13 cellular contexts compared by ENCODE assay signal in the genomic region with DNA sequence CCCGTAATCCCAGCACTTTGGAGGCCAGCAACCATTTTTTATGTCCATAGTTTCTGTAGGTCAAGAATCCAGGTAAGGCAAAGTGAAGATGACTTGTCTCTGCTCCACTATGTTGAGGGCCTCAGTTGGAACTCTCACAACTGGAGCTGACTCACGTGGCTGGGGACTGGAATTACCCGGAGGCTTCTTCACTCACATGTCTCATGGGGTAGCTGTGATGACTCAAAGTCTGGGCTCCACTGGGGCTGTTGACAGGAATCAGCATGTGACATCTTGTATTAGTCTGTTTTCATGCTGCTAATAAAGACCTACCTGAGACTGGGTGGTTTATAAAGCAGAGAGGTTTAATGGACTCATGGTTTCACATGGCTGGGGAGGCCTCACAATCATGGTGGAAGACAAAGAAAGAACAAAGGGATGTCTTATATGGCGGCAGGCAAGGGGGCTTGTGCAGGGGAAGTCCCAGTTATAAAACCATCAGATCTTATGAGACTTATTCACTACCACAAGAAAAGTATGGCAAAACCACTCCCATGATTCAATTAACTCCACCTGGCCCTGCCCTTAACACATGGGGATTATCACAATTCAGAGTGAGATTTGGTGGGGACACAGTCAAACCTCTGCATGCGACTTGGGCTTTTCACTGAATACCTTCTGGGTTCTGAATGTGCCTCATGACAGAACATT. TPM values are rescaled to one million over a fixed set of nuclear protein-coding genes. Genes with fewer than 3 reads are reported as not detected.
DNase-seq lines count a peak whose midpoint lies in the region; ATAC-seq, FAIRE-seq and TF ChIP-seq lines count a peak whose summit lies in the region.
"Had no signal": no experiment of that assay in that cellular context is flagged by ENCODE, and none has a peak within 500 bp of the region (broad histone marks: within the 10 kb centered on the region; RNA-seq: fewer than 3 reads in every experiment).

No MANE protein-coding gene starts in this region.

- CTCF ChIA-PET in HepG2 (lab: Yijun Ruan, JAX; ENCODE audit: low intra/inter-chr PET ratio, low total read pairs), result no interaction called here

- H4K20me1 ChIP-seq in HepG2 (ENCODE audit: insufficient read depth, low read length), result no peaks in the 10 kb centered on the region

- H3K36me3 ChIP-seq in ascending aorta (no peaks in the 10 kb centered on the region), HepG2 (replicated peaks in 1 of 2; ENCODE audit: control insufficient read depth in 1 of 2, insufficient read depth in 2 of 2, low read length in 2 of 2) (no peaks in the 10 kb centered on the region)
- H3K36me3 ChIP-seq: lower lobe of right lung, upper lobe of right lung had no signal

- peak; percentile 38 for ATAC-seq in GM18873 (IDR thresholded peaks at IDR 0.05; ENCODE audit: low FRiP score, unreplicated experiment)
- ATAC-seq in HG03520 (IDR thresholded peaks at IDR 0.05; ENCODE audit: unreplicated experiment), result peak; percentile 45
- no peak for ATAC-seq in HepG2
- ATAC-seq: effector memory CD8-positive, alpha-beta T cell; lower lobe of right lung; upper lobe of right lung had no signal

- H3K27me3 Mint-ChIP-seq in type B pancreatic cell, result no peaks in the 10 kb centered on the region

- H3K79me2 ChIP-seq in HepG2 (ENCODE audit: insufficient read depth, low read length), result no peaks in the 10 kb centered on the region

- H3K4me2 ChIP-seq in HepG2 (ENCODE audit: low read depth, low read length), result no peak overlapping the region

- no peak for TF ChIP-seq RAD21 in HepG2 (CRISPR knock-in tag; IDR thresholded peaks at IDR 0.05)

- H3K4me1 ChIP-seq in ascending aorta, result no peaks in the 10 kb centered on the region
- H3K4me1 ChIP-seq in HepG2 (ENCODE audit: insufficient read depth, low read length), result no peaks in the 10 kb centered on the region
- H3K4me1 ChIP-seq: lower lobe of right lung, upper lobe of right lung had no signal

- H3K4me1 Mint-ChIP-seq in type B pancreatic cell (ENCODE audit: unreplicated experiment), result no peaks in the 10 kb centered on the region

- DNase-seq in AG10803 (ENCODE audit: low read depth) (peak; percentile 22), fibroblast of pulmonary artery (ENCODE audit: low read depth) (peak; percentile 13), ascending aorta (ENCODE audit: low spot score in 2 of 2) (no peak), HepG2 (ENCODE audit: low spot score) (no peak), NCI-H2171 (lab: John Stamatoyannopoulos, UW) (no peak), type B pancreatic cell (ENCODE audit: extremely low spot score, unreplicated experiment) (no peak)
- DNase-seq: effector memory CD8-positive, alpha-beta T cell; KG1; lower lobe of right lung; small intestine; upper lobe of right lung had no signal

- H3K27ac ChIP-seq in ascending aorta (no peak overlapping the region), HepG2 (ENCODE audit: extremely low read length, insufficient read depth, low read length) (no peak overlapping the region)
- H3K27ac ChIP-seq: lower lobe of right lung, upper lobe of right lung had no signal

- no peaks in the 10 kb centered on the region for H3K27me3 ChIP-seq in ascending aorta
- H3K27me3 ChIP-seq in HepG2 (ENCODE audit: control insufficient read depth in 1 of 2, insufficient read depth in 2 of 2, low read length in 2 of 2), result no peaks in the 10 kb centered on the region
- H3K27me3 ChIP-seq: upper lobe of right lung had no signal

- no peaks in the 10 kb centered on the region for H3K36me3 Mint-ChIP-seq in type B pancreatic cell

- no peak for FAIRE-seq in HepG2 (lab: Jason Lieb, UNC)
- FAIRE-seq: small intestine had no signal

- no peaks in the 10 kb centered on the region for H3K9me3 ChIP-seq in ascending aorta
- H3K9me3 ChIP-seq in HepG2 (ENCODE audit: low read length), result no peaks in the 10 kb centered on the region
- H3K9me3 ChIP-seq: lower lobe of right lung, upper lobe of right lung had no signal

- H2AFZ ChIP-seq in HepG2 (ENCODE audit: low read length), result no peak overlapping the region

- in situ Hi-C loops in HepG2 (cut with HindIII; ENCODE audit: extremely low pct_ligation_motif_present, low pct_unique_long_range_greater_than_20kb), result no loop called here

- TF ChIP-seq POLR2A in HepG2 (IDR thresholded peaks at IDR 0.05; ENCODE audit: insufficient read depth in 1 of 2, low read depth in 2 of 2, low read length in 2 of 2), result no peak

- no TSS peak for BruUV-seq in HepG2 (replicated peaks; lab: Mats Ljungman, UMichigan)

- no peaks in the 10 kb centered on the region for H3K9me3 Mint-ChIP-seq in type B pancreatic cell
- H3K9me3 Mint-ChIP-seq: effector memory CD8-positive, alpha-beta T cell had no signal

- 66% methylated on average over 5 of the region's 5 CpGs for WGBS in HepG2 (ENCODE audit: low lambda C conversion rate)

- TF ChIP-seq EP300 in HepG2 (IDR thresholded peaks at IDR 0.05; ENCODE audit: low read depth in 2 of 2, low read length in 2 of 2), result no peak
- TF ChIP-seq EP300 in HepG2 (CRISPR knock-in tag; IDR thresholded peaks at IDR 0.05; ENCODE audit: borderline replicate concordance), result no peak

- intact Hi-C loops in ascending aorta (cut with DNase I) (no loop called here), HepG2 (cut with micrococcal nuclease; ENCODE audit: unreplicated experiment) (no loop called here)

- TF ChIP-seq CTCF in AG10803 (conservative IDR thresholded peaks at IDR 0.05; ENCODE audit: low read length), result no peak
- TF ChIP-seq CTCF in fibroblast of pulmonary artery (IDR thresholded peaks at IDR 0.05; ENCODE audit: low read length, missing control alignments), result no peak
- TF ChIP-seq CTCF in ascending aorta (IDR thresholded peaks at IDR 0.05), result no peak
- TF ChIP-seq CTCF in HepG2 (CRISPR knock-in tag; IDR thresholded peaks at IDR 0.05), result no peak
- TF ChIP-seq CTCF in type B pancreatic cell (conservative IDR thresholded peaks at IDR 0.05), result no peak

- no peak overlapping the region for H3K4me3 ChIP-seq in AG10803 (ENCODE audit: low read length)
- H3K4me3 ChIP-seq in fibroblast of pulmonary artery (replicated peaks; ENCODE audit: low read depth, low read length), result no peak overlapping the region
- no peak overlapping the region for H3K4me3 ChIP-seq in ascending aorta
- no peak overlapping the region for H3K4me3 ChIP-seq in HepG2 (replicated peaks in 1 of 3; ENCODE audit: insufficient read depth in 1 of 3, low read depth in 2 of 3, low read length in 3 of 3)
- H3K4me3 ChIP-seq: lower lobe of right lung, upper lobe of right lung had no signal

- POLR2A ChIA-PET in HepG2 (lab: Yijun Ruan, JAX), result no interaction called here

- H3K4me3 Mint-ChIP-seq in type B pancreatic cell, result no peak overlapping the region
- H3K4me3 Mint-ChIP-seq: effector memory CD8-positive, alpha-beta T cell had no signal

- no peak overlapping the region for H3K9ac ChIP-seq in HepG2 (ENCODE audit: insufficient read depth, low read depth, low read length)

- no peak overlapping the region for H3K27ac Mint-ChIP-seq in type B pancreatic cell
- H3K27ac Mint-ChIP-seq: effector memory CD8-positive, alpha-beta T cell had no signal

TF ChIP-seq in HepG2, 621 proteins besides CTCF, POLR2A, EP300 and RAD21 (continues in another document):
- no peak for TF ChIP-seq ZNF577 (CRISPR knock-in tag; IDR thresholded peaks at IDR 0.05; ENCODE audit: borderline replicate concordance, low read depth)
- TF ChIP-seq ARNT (IDR thresholded peaks at IDR 0.05), result no peak
- TF ChIP-seq ZFP36L2 (CRISPR knock-in tag; IDR thresholded peaks at IDR 0.05), result no peak
- no peak for TF ChIP-seq NFYB (CRISPR knock-in tag; IDR thresholded peaks at IDR 0.05)
- no peak for TF ChIP-seq ZNF354B (CRISPR knock-in tag; IDR thresholded peaks at IDR 0.05)
- TF ChIP-seq ZNF550 (CRISPR knock-in tag; IDR thresholded peaks at IDR 0.05; ENCODE audit: borderline replicate concordance), result no peak
- no peak for TF ChIP-seq ZSCAN12 (CRISPR knock-in tag; IDR thresholded peaks at IDR 0.05)
- TF ChIP-seq, protein P1, sequence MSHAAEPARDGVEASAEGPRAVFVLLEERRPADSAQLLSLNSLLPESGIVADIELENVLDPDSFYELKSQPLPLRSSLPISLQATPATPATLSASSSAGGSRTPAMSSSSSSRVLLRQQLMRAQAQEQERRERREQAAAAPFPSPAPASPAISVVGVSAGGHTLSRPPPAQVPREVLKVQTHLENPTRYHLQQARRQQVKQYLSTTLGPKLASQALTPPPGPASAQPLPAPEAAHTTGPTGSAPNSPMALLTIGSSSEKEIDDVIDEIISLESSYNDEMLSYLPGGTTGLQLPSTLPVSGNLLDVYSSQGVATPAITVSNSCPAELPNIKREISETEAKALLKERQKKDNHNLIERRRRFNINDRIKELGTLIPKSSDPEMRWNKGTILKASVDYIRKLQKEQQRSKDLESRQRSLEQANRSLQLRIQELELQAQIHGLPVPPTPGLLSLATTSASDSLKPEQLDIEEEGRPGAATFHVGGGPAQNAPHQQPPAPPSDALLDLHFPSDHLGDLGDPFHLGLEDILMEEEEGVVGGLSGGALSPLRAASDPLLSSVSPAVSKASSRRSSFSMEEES (CRISPR knock-in tag; IDR thresholded peaks at IDR 0.05), result no peak
- TF ChIP-seq MED1 (CRISPR knock-in tag; IDR thresholded peaks at IDR 0.05), result no peak

RNA-seq across cellular contexts. Expression of gene PPP1R1C, which starts 7.8 kb away (rescaled TPM):
- not detected for total RNA-seq in ascending aorta
- total RNA-seq in HepG2 (2016; rRNA removed; fragmentation: Illumina TruSeq; extraction: Trizol), result 1.5 and 2.4 TPM in 2 replicates
- 0.79 and 1.8 TPM in 2 replicates for total RNA-seq in HepG2 (2016; cell fraction: cytosol; rRNA removed; fragmentation: Illumina TruSeq; extraction: Trizol; ENCODE audit: low read depth)
- total RNA-seq in HepG2 (2016; cell fraction: insoluble cytoplasmic fraction; rRNA removed; fragmentation: Illumina TruSeq; extraction: Trizol), result 1.7 and 1.9 TPM in 2 replicates
- 1.8 and 1.9 TPM in 2 replicates for total RNA-seq in HepG2 (2016; cell fraction: membrane; rRNA removed; fragmentation: Illumina TruSeq; extraction: Trizol)
- total RNA-seq in HepG2 (2016; cell fraction: nucleus; rRNA removed; fragmentation: Illumina TruSeq; extraction: Trizol), result 2.1 and 2.4 TPM in 2 replicates
- 2.9 and 3.5 TPM in 2 replicates for polyA plus RNA-seq in HepG2 (2011; rRNA removed)
- 1.6 and 2.1 TPM in 2 replicates for polyA plus RNA-seq in HepG2 (2011; cell fraction: cytosol; rRNA removed)
- polyA plus RNA-seq in HepG2 (2011; cell fraction: nucleus; rRNA removed), result 0.87 and 0.90 TPM in 2 replicates
- 6.6 and 22.4 TPM in 2 replicates for polyA plus RNA-seq in HepG2 (2012)
- 0.83 and 1.6 TPM in 2 replicates for polyA plus RNA-seq in HepG2 (2016; cell fraction: cytosol; fragmentation: Illumina TruSeq; extraction: Trizol; ENCODE audit: low read depth)
- polyA plus RNA-seq in HepG2 (2016; cell fraction: insoluble cytoplasmic fraction; fragmentation: Illumina TruSeq; extraction: Trizol; ENCODE audit: low read depth), result 2.9 and 3.3 TPM in 2 replicates
- 3.2 and 3.5 TPM in 2 replicates for polyA plus RNA-seq in HepG2 (2016; cell fraction: membrane; fragmentation: Illumina TruSeq; extraction: Trizol; ENCODE audit: low read depth)
- 1.2 and 2.1 TPM in 2 replicates for polyA plus RNA-seq in HepG2 (2016; cell fraction: nucleus; fragmentation: Illumina TruSeq; extraction: Trizol; ENCODE audit: insufficient read depth, low read depth)
- polyA minus RNA-seq in HepG2 (2011; rRNA and poly(A)+ RNA removed; ENCODE audit: low replicate concordance), result 0.34 TPM in 1 of 2 replicates, not detected in the other
- 1.5 TPM in 1 of 2 replicates, not detected in the other for polyA minus RNA-seq in HepG2 (2011; cell fraction: cytosol; rRNA and poly(A)+ RNA removed)
- 5.0 and 5.9 TPM in 2 replicates for polyA minus RNA-seq in HepG2 (2011; cell fraction: nucleus; rRNA and poly(A)+ RNA removed)
- total RNA-seq in type B pancreatic cell (ENCODE audit: low replicate concordance), result 1.4 and 7.4 TPM in 2 replicates

Comparison
In these comparisons a context has a peak if more than half of its experiments do, and no peak if none do; other contexts are left out.
1. DNase-seq: peak in AG10803 (single experiment) and fibroblast of pulmonary artery (single experiment); none in ascending aorta (0 of 2), HepG2 (single experiment), NCI-H2171 (single experiment) and type B pancreatic cell (single experiment).